In the genomic region with DNA sequence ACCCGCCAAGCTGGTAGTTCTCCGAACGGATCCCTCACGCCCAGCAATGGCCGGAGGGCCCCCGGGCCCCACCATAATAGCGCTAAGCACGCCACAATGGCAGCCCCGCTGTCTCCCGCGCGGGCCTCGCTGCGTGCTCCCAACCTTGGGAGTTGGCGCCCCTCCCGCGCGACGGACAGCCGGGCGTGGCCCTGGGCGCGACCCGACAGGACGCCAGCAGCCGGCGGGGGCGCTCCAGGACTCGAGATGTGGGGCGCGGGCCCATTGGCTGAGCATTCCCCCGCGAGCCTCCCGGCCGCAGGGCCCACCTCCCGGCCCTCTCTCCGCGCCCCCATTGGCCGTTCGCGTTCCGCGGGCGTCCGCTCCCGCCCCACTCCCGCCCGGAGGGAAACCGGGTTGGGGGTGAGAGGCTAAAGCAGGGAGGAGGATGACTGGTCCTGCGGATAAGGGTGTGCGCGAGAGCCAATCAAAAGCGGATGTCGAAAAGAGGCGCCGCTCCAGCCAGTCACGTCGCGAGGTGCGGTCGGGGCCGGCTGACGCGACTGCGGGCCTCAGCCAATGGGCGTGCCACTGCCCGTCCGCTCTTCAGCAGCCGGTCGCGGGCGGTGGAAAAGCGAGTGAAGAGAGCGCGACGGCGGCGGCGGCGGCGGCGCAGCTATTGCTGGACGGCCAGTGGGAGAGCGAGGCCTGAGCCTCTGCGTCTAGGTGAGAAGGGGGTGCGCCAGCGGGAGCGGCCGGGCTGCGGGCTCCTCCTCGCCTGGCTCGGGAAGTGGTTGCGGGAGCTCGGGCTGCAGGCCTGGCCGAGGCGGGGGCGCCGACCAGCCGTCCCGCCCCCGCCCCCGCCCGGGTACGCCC, we compare ENCODE assay signal across 1 cellular context.
TF ChIP-seq lines count a peak whose summit lies in the region.

A gene with protein sequence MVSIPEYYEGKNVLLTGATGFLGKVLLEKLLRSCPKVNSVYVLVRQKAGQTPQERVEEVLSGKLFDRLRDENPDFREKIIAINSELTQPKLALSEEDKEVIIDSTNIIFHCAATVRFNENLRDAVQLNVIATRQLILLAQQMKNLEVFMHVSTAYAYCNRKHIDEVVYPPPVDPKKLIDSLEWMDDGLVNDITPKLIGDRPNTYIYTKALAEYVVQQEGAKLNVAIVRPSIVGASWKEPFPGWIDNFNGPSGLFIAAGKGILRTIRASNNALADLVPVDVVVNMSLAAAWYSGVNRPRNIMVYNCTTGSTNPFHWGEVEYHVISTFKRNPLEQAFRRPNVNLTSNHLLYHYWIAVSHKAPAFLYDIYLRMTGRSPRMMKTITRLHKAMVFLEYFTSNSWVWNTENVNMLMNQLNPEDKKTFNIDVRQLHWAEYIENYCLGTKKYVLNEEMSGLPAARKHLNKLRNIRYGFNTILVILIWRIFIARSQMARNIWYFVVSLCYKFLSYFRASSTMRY (plus strand): TSS at position 567 of the 855 bp plus-strand sequence. CDS start 26,098 bp downstream, outside the sequence.

TF ChIP-seq in WTC11, 78 proteins besides CTCF, POLR2A, EP300 and RAD21 (continued from another document):
- TF ChIP-seq NFE2L1 (CRISPR knock-in tag; IDR thresholded peaks at IDR 0.05): peak; percentile 44; the same call in 1 of the 2 replicates
- TF ChIP-seq ZNF121 (CRISPR knock-in tag; IDR thresholded peaks at IDR 0.05): peak; percentile 58; the same call in 1 of the 2 replicates
- TF ChIP-seq, protein P1, sequence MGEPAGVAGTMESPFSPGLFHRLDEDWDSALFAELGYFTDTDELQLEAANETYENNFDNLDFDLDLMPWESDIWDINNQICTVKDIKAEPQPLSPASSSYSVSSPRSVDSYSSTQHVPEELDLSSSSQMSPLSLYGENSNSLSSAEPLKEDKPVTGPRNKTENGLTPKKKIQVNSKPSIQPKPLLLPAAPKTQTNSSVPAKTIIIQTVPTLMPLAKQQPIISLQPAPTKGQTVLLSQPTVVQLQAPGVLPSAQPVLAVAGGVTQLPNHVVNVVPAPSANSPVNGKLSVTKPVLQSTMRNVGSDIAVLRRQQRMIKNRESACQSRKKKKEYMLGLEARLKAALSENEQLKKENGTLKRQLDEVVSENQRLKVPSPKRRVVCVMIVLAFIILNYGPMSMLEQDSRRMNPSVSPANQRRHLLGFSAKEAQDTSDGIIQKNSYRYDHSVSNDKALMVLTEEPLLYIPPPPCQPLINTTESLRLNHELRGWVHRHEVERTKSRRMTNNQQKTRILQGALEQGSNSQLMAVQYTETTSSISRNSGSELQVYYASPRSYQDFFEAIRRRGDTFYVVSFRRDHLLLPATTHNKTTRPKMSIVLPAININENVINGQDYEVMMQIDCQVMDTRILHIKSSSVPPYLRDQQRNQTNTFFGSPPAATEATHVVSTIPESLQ (CRISPR knock-in tag; IDR thresholded peaks at IDR 0.05): no peak
- TF ChIP-seq, protein P2, sequence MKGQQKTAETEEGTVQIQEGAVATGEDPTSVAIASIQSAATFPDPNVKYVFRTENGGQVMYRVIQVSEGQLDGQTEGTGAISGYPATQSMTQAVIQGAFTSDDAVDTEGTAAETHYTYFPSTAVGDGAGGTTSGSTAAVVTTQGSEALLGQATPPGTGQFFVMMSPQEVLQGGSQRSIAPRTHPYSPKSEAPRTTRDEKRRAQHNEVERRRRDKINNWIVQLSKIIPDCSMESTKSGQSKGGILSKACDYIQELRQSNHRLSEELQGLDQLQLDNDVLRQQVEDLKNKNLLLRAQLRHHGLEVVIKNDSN (CRISPR knock-in tag; IDR thresholded peaks at IDR 0.05): 0 out of 2 replicates have a peak, but pooled peaks have one; percentile 5
- TF ChIP-seq, protein P3, sequence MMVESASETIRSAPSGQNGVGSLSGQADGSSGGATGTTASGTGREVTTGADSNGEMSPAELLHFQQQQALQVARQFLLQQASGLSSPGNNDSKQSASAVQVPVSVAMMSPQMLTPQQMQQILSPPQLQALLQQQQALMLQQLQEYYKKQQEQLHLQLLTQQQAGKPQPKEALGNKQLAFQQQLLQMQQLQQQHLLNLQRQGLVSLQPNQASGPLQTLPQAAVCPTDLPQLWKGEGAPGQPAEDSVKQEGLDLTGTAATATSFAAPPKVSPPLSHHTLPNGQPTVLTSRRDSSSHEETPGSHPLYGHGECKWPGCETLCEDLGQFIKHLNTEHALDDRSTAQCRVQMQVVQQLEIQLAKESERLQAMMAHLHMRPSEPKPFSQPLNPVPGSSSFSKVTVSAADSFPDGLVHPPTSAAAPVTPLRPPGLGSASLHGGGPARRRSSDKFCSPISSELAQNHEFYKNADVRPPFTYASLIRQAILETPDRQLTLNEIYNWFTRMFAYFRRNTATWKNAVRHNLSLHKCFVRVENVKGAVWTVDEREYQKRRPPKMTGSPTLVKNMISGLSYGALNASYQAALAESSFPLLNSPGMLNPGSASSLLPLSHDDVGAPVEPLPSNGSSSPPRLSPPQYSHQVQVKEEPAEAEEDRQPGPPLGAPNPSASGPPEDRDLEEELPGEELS (CRISPR knock-in tag; IDR thresholded peaks at IDR 0.05): peak; percentile 68; the same call in 1 of the 2 replicates
- peak; percentile 88 for TF ChIP-seq SP1 (CRISPR knock-in tag; conservative IDR thresholded peaks at IDR 0.05)
- TF ChIP-seq, protein P4, sequence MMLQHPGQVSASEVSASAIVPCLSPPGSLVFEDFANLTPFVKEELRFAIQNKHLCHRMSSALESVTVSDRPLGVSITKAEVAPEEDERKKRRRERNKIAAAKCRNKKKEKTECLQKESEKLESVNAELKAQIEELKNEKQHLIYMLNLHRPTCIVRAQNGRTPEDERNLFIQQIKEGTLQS (CRISPR knock-in tag; conservative IDR thresholded peaks at IDR 0.05): no peak
- TF ChIP-seq, protein P5, sequence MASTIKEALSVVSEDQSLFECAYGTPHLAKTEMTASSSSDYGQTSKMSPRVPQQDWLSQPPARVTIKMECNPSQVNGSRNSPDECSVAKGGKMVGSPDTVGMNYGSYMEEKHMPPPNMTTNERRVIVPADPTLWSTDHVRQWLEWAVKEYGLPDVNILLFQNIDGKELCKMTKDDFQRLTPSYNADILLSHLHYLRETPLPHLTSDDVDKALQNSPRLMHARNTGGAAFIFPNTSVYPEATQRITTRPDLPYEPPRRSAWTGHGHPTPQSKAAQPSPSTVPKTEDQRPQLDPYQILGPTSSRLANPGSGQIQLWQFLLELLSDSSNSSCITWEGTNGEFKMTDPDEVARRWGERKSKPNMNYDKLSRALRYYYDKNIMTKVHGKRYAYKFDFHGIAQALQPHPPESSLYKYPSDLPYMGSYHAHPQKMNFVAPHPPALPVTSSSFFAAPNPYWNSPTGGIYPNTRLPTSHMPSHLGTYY (CRISPR knock-in tag; IDR thresholded peaks at IDR 0.05): no peak
- TF ChIP-seq, protein P6, sequence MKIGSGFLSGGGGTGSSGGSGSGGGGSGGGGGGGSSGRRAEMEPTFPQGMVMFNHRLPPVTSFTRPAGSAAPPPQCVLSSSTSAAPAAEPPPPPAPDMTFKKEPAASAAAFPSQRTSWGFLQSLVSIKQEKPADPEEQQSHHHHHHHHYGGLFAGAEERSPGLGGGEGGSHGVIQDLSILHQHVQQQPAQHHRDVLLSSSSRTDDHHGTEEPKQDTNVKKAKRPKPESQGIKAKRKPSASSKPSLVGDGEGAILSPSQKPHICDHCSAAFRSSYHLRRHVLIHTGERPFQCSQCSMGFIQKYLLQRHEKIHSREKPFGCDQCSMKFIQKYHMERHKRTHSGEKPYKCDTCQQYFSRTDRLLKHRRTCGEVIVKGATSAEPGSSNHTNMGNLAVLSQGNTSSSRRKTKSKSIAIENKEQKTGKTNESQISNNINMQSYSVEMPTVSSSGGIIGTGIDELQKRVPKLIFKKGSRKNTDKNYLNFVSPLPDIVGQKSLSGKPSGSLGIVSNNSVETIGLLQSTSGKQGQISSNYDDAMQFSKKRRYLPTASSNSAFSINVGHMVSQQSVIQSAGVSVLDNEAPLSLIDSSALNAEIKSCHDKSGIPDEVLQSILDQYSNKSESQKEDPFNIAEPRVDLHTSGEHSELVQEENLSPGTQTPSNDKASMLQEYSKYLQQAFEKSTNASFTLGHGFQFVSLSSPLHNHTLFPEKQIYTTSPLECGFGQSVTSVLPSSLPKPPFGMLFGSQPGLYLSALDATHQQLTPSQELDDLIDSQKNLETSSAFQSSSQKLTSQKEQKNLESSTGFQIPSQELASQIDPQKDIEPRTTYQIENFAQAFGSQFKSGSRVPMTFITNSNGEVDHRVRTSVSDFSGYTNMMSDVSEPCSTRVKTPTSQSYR (CRISPR knock-in tag; IDR thresholded peaks at IDR 0.05): no peak
- TF ChIP-seq, protein P7, sequence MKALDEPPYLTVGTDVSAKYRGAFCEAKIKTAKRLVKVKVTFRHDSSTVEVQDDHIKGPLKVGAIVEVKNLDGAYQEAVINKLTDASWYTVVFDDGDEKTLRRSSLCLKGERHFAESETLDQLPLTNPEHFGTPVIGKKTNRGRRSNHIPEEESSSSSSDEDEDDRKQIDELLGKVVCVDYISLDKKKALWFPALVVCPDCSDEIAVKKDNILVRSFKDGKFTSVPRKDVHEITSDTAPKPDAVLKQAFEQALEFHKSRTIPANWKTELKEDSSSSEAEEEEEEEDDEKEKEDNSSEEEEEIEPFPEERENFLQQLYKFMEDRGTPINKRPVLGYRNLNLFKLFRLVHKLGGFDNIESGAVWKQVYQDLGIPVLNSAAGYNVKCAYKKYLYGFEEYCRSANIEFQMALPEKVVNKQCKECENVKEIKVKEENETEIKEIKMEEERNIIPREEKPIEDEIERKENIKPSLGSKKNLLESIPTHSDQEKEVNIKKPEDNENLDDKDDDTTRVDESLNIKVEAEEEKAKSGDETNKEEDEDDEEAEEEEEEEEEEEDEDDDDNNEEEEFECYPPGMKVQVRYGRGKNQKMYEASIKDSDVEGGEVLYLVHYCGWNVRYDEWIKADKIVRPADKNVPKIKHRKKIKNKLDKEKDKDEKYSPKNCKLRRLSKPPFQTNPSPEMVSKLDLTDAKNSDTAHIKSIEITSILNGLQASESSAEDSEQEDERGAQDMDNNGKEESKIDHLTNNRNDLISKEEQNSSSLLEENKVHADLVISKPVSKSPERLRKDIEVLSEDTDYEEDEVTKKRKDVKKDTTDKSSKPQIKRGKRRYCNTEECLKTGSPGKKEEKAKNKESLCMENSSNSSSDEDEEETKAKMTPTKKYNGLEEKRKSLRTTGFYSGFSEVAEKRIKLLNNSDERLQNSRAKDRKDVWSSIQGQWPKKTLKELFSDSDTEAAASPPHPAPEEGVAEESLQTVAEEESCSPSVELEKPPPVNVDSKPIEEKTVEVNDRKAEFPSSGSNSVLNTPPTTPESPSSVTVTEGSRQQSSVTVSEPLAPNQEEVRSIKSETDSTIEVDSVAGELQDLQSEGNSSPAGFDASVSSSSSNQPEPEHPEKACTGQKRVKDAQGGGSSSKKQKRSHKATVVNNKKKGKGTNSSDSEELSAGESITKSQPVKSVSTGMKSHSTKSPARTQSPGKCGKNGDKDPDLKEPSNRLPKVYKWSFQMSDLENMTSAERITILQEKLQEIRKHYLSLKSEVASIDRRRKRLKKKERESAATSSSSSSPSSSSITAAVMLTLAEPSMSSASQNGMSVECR (CRISPR knock-in tag; IDR thresholded peaks at IDR 0.05; ENCODE audit: borderline replicate concordance): peak; percentile 71; the same call in 1 of the 2 replicates
- TF ChIP-seq GTF2I (CRISPR knock-in tag; conservative IDR thresholded peaks at IDR 0.05): no peak
- TF ChIP-seq GABPB1 (CRISPR knock-in tag; IDR thresholded peaks at IDR 0.05): no peak
- TF ChIP-seq SMAD4 (CRISPR knock-in tag; IDR thresholded peaks at IDR 0.05): no peak
- TF ChIP-seq, protein P8, sequence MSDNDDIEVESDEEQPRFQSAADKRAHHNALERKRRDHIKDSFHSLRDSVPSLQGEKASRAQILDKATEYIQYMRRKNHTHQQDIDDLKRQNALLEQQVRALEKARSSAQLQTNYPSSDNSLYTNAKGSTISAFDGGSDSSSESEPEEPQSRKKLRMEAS (CRISPR knock-in tag; IDR thresholded peaks at IDR 0.05): peak; percentile 83
- no peak for TF ChIP-seq CREB1 (CRISPR knock-in tag; IDR thresholded peaks at IDR 0.05)
- TF ChIP-seq FOXP1 (CRISPR knock-in tag; IDR thresholded peaks at IDR 0.05; ENCODE audit: borderline replicate concordance): peak; percentile 75; the same call in 1 of the 2 replicates
- TF ChIP-seq, protein P9, sequence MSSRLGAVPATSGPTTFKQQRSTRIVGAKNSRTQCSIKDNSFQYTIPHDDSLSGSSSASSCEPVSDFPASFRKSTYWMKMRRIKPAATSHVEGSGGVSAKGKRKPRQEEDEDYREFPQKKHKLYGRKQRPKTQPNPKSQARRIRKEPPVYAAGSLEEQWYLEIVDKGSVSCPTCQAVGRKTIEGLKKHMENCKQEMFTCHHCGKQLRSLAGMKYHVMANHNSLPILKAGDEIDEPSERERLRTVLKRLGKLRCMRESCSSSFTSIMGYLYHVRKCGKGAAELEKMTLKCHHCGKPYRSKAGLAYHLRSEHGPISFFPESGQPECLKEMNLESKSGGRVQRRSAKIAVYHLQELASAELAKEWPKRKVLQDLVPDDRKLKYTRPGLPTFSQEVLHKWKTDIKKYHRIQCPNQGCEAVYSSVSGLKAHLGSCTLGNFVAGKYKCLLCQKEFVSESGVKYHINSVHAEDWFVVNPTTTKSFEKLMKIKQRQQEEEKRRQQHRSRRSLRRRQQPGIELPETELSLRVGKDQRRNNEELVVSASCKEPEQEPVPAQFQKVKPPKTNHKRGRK (CRISPR knock-in tag; IDR thresholded peaks at IDR 0.05; ENCODE audit: borderline replicate concordance): no peak
- TF ChIP-seq, protein P10, sequence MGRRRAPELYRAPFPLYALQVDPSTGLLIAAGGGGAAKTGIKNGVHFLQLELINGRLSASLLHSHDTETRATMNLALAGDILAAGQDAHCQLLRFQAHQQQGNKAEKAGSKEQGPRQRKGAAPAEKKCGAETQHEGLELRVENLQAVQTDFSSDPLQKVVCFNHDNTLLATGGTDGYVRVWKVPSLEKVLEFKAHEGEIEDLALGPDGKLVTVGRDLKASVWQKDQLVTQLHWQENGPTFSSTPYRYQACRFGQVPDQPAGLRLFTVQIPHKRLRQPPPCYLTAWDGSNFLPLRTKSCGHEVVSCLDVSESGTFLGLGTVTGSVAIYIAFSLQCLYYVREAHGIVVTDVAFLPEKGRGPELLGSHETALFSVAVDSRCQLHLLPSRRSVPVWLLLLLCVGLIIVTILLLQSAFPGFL (CRISPR knock-in tag; IDR thresholded peaks at IDR 0.05; ENCODE audit: borderline replicate concordance): no peak
- TF ChIP-seq, protein P11, sequence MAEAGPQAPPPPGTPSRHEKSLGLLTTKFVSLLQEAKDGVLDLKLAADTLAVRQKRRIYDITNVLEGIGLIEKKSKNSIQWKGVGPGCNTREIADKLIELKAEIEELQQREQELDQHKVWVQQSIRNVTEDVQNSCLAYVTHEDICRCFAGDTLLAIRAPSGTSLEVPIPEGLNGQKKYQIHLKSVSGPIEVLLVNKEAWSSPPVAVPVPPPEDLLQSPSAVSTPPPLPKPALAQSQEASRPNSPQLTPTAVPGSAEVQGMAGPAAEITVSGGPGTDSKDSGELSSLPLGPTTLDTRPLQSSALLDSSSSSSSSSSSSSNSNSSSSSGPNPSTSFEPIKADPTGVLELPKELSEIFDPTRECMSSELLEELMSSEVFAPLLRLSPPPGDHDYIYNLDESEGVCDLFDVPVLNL (CRISPR knock-in tag; IDR thresholded peaks at IDR 0.05; ENCODE audit: borderline replicate concordance, low read depth): peak; percentile 29; the same call in 1 of the 2 replicates
- TF ChIP-seq CREM (CRISPR knock-in tag; IDR thresholded peaks at IDR 0.05): peak; percentile 72; the same call in 1 of the 2 replicates
- TF ChIP-seq CBFB (CRISPR knock-in tag; IDR thresholded peaks at IDR 0.05; ENCODE audit: low read depth): no peak
- no peak for TF ChIP-seq JUN (CRISPR knock-in tag; IDR thresholded peaks at IDR 0.05)
- no peak for TF ChIP-seq RORB (CRISPR knock-in tag; IDR thresholded peaks at IDR 0.05)
- no peak; the same call in 1 of the 2 replicates for TF ChIP-seq ZBTB21 (CRISPR knock-in tag; IDR thresholded peaks at IDR 0.05; ENCODE audit: borderline replicate concordance)
- TF ChIP-seq, protein P12, sequence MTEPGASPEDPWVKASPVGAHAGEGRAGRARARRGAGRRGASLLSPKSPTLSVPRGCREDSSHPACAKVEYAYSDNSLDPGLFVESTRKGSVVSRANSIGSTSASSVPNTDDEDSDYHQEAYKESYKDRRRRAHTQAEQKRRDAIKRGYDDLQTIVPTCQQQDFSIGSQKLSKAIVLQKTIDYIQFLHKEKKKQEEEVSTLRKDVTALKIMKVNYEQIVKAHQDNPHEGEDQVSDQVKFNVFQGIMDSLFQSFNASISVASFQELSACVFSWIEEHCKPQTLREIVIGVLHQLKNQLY (CRISPR knock-in tag; IDR thresholded peaks at IDR 0.05): no peak
